ENCODE assay signal across 17 cellular contexts in genomic region chr7:3725660-3726059, GRCh38.
"Had no signal": no experiment of that assay in that cellular context is flagged by ENCODE, and none has a peak within 500 bp of the region (broad histone marks: within the 10 kb centered on the region; RNA-seq: fewer than 3 reads in every experiment).

No MANE protein-coding gene starts in this region.

- H3K4me1 ChIP-seq: esophagus squamous epithelium, suprapubic skin, upper lobe of left lung, vagina had no signal

- ATAC-seq: effector memory CD8-positive, alpha-beta T cell; left colon; mucosa of descending colon; naive thymus-derived CD8-positive, alpha-beta T cell; stimulated activated effector memory CD8-positive, alpha-beta T cell treated with anti-CD3 and anti-CD28 coated beads, Interleukin-12 subunit alpha, Interleukin-12 subunit beta, amount 100 ng/mL, for 72 hours; stimulated activated naive CD8-positive, alpha-beta T cell treated with anti-CD3 and anti-CD28 coated beads, Interleukin-15, Interleukin-2, amounts not matched to agents 100 U/mL and 50 U/mL, for 24 hours had no signal

- H3K36me3 ChIP-seq: esophagus squamous epithelium, suprapubic skin, tibial artery, upper lobe of left lung, vagina had no signal

- H3K27ac ChIP-seq: esophagus squamous epithelium, hepatocyte, suprapubic skin, upper lobe of left lung, vagina had no signal

- H3K9me3 ChIP-seq: mucosa of descending colon, tibial artery, upper lobe of left lung, vagina had no signal

- DNase-seq: effector memory CD8-positive, alpha-beta T cell; esophagus squamous epithelium; foreskin fibroblast; left colon; mucosa of descending colon; naive thymus-derived CD8-positive, alpha-beta T cell; posterior cingulate gyrus; stimulated activated CD4-positive, alpha-beta T cell treated with anti-CD3 and anti-CD28 coated beads, Interleukin-4, amount 100 ng/mL, for 1 hour; stimulated activated CD8-positive, alpha-beta memory T cell treated with anti-CD3 and anti-CD28 coated beads, Interleukin-4, amount 100 ng/mL, for 48 hours; stimulated activated naive CD8-positive, alpha-beta T cell treated with anti-CD3 and anti-CD28 coated beads, Interleukin-15, Interleukin-2, amounts not matched to agents 100 U/mL and 50 U/mL, for 24 hours; tibial artery; upper lobe of left lung had no signal

- H3K27me3 ChIP-seq: esophagus squamous epithelium, hepatocyte, tibial artery, upper lobe of left lung, vagina had no signal

- H3K4me3 ChIP-seq: esophagus squamous epithelium, hepatocyte, mucosa of descending colon, smooth muscle cell, suprapubic skin, tibial artery, upper lobe of left lung, vagina had no signal
